In the genomic region with DNA sequence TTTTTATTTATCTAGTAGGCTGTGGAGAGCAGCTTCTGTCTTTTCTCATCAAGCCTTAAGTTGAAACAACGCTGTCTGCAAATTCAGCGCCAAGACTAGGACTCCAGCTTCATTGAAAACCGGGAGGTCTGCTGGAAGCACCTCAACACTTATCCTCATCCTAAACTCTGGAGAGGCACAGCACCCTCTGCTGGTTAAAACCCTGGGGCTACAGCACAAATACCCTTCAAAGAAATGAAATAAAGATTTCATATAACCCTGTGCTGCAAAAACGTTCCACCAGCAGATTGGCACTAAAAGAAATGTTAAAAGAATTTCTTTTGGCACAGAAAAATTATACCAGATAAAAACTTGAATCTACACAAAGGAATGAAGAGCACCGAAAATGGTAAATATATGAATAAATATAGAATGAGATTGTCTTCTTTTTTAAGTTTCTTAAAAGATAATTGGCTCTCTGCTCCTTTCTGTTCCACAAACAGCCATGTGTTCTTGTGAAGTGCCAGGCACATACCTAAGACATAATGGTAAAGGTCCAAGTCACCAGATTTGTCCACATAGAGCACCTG, we compare ENCODE assay signal across 8 cellular contexts.
DNase-seq lines count a peak whose midpoint lies in the region; ATAC-seq and TF ChIP-seq lines count a peak whose summit lies in the region.

No MANE protein-coding gene starts in this region.

- no peaks in the 10 kb centered on the region for H3K27me3 ChIP-seq in tibial nerve

- DNase-seq in ELF-1 (ENCODE audit: low read depth, low spot score) (peak; percentile 54), LHCN-M2 (ENCODE audit: low read depth) (peak; percentile 21), choroid plexus epithelial cell (ENCODE audit: low read depth) (peak; percentile 72), mucosa of gallbladder (ENCODE audit: low spot score) (peak; percentile 57), tibial nerve (ENCODE audit: low spot score in 2 of 2) (peak; percentile 18 to 75), DMS153 treated with DMSO at 0.1 percent for 48 hours (lab: John Stamatoyannopoulos, UW; ENCODE audit: unreplicated experiment) (no peak)
- DNase-seq in activated CD4-positive, CD25-positive, alpha-beta regulatory T cell (lab: John Stamatoyannopoulos, UW): peak; percentile 18 to 43 (median 26)

- TF ChIP-seq EP300 in tibial nerve (IDR thresholded peaks at IDR 0.05): no peak

- no peaks in the 10 kb centered on the region for H3K36me3 ChIP-seq in tibial nerve

- H3K4me3 ChIP-seq in choroid plexus epithelial cell (ENCODE audit: low read depth, low read length): no peak overlapping the region
- no peak overlapping the region for H3K4me3 ChIP-seq in tibial nerve

- H3K9me3 ChIP-seq in tibial nerve: peaks cover 0 to 2% (median 0%) of the 10 kb centered on the region in 4 donors

- ATAC-seq in HG02870 (IDR thresholded peaks at IDR 0.05; ENCODE audit: unreplicated experiment): no peak

- WGBS in tibial nerve, 2 donors: 35 to 36% methylated on average over 5 of the region's 5 CpGs

- H3K27ac ChIP-seq in tibial nerve: no peak overlapping the region

- TF ChIP-seq CTCF in choroid plexus epithelial cell (conservative IDR thresholded peaks at IDR 0.05; ENCODE audit: low read depth, low read length): peak; percentile 82
- TF ChIP-seq CTCF in tibial nerve (IDR thresholded peaks at IDR 0.05): peak; percentile 15 to 47 (median 20)

- no peaks in the 10 kb centered on the region for H3K4me1 ChIP-seq in tibial nerve

- TF ChIP-seq POLR2A in tibial nerve (IDR thresholded peaks at IDR 0.05): no peak
